ENCODE assay signal across 20 cellular contexts in genomic region chr7:368651-369475, GRCh38.
DNase-seq lines count a peak whose midpoint lies in the region; ATAC-seq, FAIRE-seq and TF ChIP-seq lines count a peak whose summit lies in the region.
"Had no signal": no experiment of that assay in that cellular context is flagged by ENCODE, and none has a peak within 500 bp of the region (broad histone marks: within the 10 kb centered on the region; RNA-seq: fewer than 3 reads in every experiment).

No MANE protein-coding gene starts in this region.

- FAIRE-seq in keratinocyte (lab: Jason Lieb, UNC): peak; percentile 52
- FAIRE-seq: colon, GM19239 had no signal

- dilution Hi-C loops in keratinocyte (cut with MboI; ENCODE audit: extremely low pct_ligation_motif_present, low sequenced_read_pairs): no loop called here

- peak overlapping the region; percentile 55 for H3K4me2 ChIP-seq in keratinocyte (ENCODE audit: control insufficient read depth, extremely low read depth, insufficient read depth, low read depth, low read length)

- POLR2A ChIA-PET in GM10248 (lab: Yijun Ruan, JAX): no interaction called here

- peaks cover 16% of the 10 kb centered on the region for H3K4me1 Mint-ChIP-seq in CD14-positive monocyte

- CTCF ChIA-PET in GM10248 (lab: Yijun Ruan, JAX): no interaction called here

- H3K27me3 Mint-ChIP-seq in CD14-positive monocyte (ENCODE audit: low read depth in 3 of 3): peaks cover 19 to 44% (median 27%) of the 10 kb centered on the region in 3 donors
- H3K27me3 Mint-ChIP-seq: T-helper 17 cell had no signal

- no peaks in the 10 kb centered on the region for H3K36me3 ChIP-seq in breast epithelium
- no peaks in the 10 kb centered on the region for H3K36me3 ChIP-seq in keratinocyte (ENCODE audit: control insufficient read depth in 2 of 2, extremely low read depth in 1 of 2, insufficient read depth in 2 of 2, low read length in 2 of 2)
- no peaks in the 10 kb centered on the region for H3K36me3 ChIP-seq in psoas muscle (ENCODE audit: insufficient read depth in 1 of 2, low read depth in 1 of 2)
- H3K36me3 ChIP-seq in thyroid gland: no peaks in the 10 kb centered on the region
- H3K36me3 ChIP-seq: MG63 had no signal

- H3K4me1 ChIP-seq in breast epithelium (peaks cover 5% of the 10 kb centered on the region in 2 donors), keratinocyte (ENCODE audit: control insufficient read depth, extremely low read depth, insufficient read depth, low read length) (peaks cover 43% of the 10 kb centered on the region), psoas muscle (no peaks in the 10 kb centered on the region), thyroid gland (no peaks in the 10 kb centered on the region)

- no peak overlapping the region for H3K27ac Mint-ChIP-seq in CD14-positive monocyte
- H3K27ac Mint-ChIP-seq: activated B cell treated with CpG ODN at 0.5 μM for 24 hours; activated T-helper 2 cell treated with anti-CD3 and anti-CD28 coated beads, Interferon-gamma antibody, Interleukin-2, Interleukin-4, amounts not matched to agents 10 μg/mL and 5 μg/mL and 100 μg/mL, durations not matched to agents 14 hours and 24 hours and 36 hours; natural killer cell; T-helper 17 cell had no signal

- DNase-seq in CD14-positive monocyte (ENCODE audit: low spot score) (peak; percentile 43), breast epithelium (ENCODE audit: low spot score in 2 of 2) (peak in 1 of 2 donors; percentile 92), keratinocyte (ENCODE audit: low read depth, low spot score) (peak; percentile 98), psoas muscle (peak; percentile 12 to 48), thyroid gland (no peak), GM10248 (ENCODE audit: extremely low spot score) (no peak), NCI-H2029 treated with DMSO at 0.1 percent for 48 hours (lab: John Stamatoyannopoulos, UW) (no peak), HuH-7 (ENCODE audit: low spot score) (no peak)
- DNase-seq: activated B cell treated with CpG ODN at 0.5 μM for 24 hours, anterior cingulate cortex, foreskin fibroblast, MG63, natural killer cell, NCI-H1694, SIG-M5 had no signal

- H3K9me3 ChIP-seq in breast epithelium (no peaks in the 10 kb centered on the region), keratinocyte (ENCODE audit: control insufficient read depth, low read depth, low read length) (no peaks in the 10 kb centered on the region), psoas muscle (no peaks in the 10 kb centered on the region), thyroid gland (no peaks in the 10 kb centered on the region)
- H3K9me3 ChIP-seq: MG63 had no signal

- H3K4me3 Mint-ChIP-seq in CD14-positive monocyte: no peak overlapping the region
- H3K4me3 Mint-ChIP-seq: activated B cell treated with CpG ODN at 0.5 μM for 24 hours, natural killer cell, T-helper 17 cell had no signal

- peak; percentile 12 for TF ChIP-seq POLR2A in breast epithelium (IDR thresholded peaks at IDR 0.05)
- TF ChIP-seq POLR2A in thyroid gland (IDR thresholded peaks at IDR 0.05): no peak

- peak overlapping the region; percentile 70 for H3K9ac ChIP-seq in keratinocyte (ENCODE audit: control insufficient read depth, extremely low read depth, insufficient read depth, low read length)

- H3K27me3 ChIP-seq in breast epithelium (peaks cover 0 to 11% of the 10 kb centered on the region in 2 donors), keratinocyte (ENCODE audit: control insufficient read depth, extremely low read depth, insufficient read depth, low read length) (no peaks in the 10 kb centered on the region), psoas muscle (ENCODE audit: insufficient read depth in 3 of 3, low read length in 2 of 3) (peaks cover 0 to 33% (median 4%) of the 10 kb centered on the region in 3 donors), thyroid gland (no peaks in the 10 kb centered on the region)
- H3K27me3 ChIP-seq: MG63 had no signal

- peak overlapping the region in 2 of 3 donors; percentile 18 to 19 for H3K4me3 ChIP-seq in breast epithelium
- peak overlapping the region; percentile 31 to 36 (median 31) for H3K4me3 ChIP-seq in keratinocyte (ENCODE audit: control insufficient read depth in 2 of 3, extremely low read depth in 1 of 3, insufficient read depth in 2 of 3, low read depth in 1 of 3, low read length in 3 of 3)
- no peak overlapping the region for H3K4me3 ChIP-seq in psoas muscle
- H3K4me3 ChIP-seq in thyroid gland (replicated peaks in 1 of 3): no peak overlapping the region
- H3K4me3 ChIP-seq: lung, MG63 had no signal

- intact Hi-C loops in CD14-positive monocyte (cut with micrococcal nuclease) (no loop called here), breast epithelium (cut with DNase I; ENCODE audit: low total_unique reads) (no loop called here), psoas muscle (cut with DNase I) (loop anchor here in 1 of 2 donors (10.0 kb wide), 1 partner anchor 64 kb away; no protein-coding TSS in a partner anchor), thyroid gland (cut with DNase I) (no loop called here)

- ATAC-seq in psoas muscle: no peak
- ATAC-seq: natural killer cell, T-helper 17 cell had no signal

- no peaks in the 10 kb centered on the region for H3K79me2 ChIP-seq in keratinocyte (ENCODE audit: control insufficient read depth, insufficient read depth, low read length)

- TF ChIP-seq CTCF in CD14-positive monocyte (IDR thresholded peaks at IDR 0.05) (no peak), breast epithelium (IDR thresholded peaks at IDR 0.05) (no peak), keratinocyte (optimal IDR thresholded peaks at IDR 0.05 in 1 of 3, IDR thresholded peaks at IDR 0.05 in 1 of 3, conservative IDR thresholded peaks at IDR 0.05 in 1 of 3; ENCODE audit: extremely low read depth in 1 of 3, insufficient read depth in 2 of 3, low read length in 3 of 3) (no peak), psoas muscle (IDR thresholded peaks at IDR 0.05) (no peak), thyroid gland (IDR thresholded peaks at IDR 0.05) (no peak), GM10248 (IDR thresholded peaks at IDR 0.05; ENCODE audit: control extremely low read depth, extremely low read depth, low read depth, missing control alignments) (no peak)

- 77 to 79% (median 77%) methylated on average over 47 to 51 of the region's 51 CpGs for WGBS in psoas muscle, 3 donors
- WGBS in thyroid gland, 2 donors: 70 to 81% methylated on average over 22 to 37 of the region's 51 CpGs

- no peaks in the 10 kb centered on the region for H3K36me3 Mint-ChIP-seq in CD14-positive monocyte
- H3K36me3 Mint-ChIP-seq: natural killer cell had no signal

- H3K9me3 Mint-ChIP-seq in CD14-positive monocyte: peaks cover 0 to 13% (median 1%) of the 10 kb centered on the region in 7 donors
- H3K9me3 Mint-ChIP-seq: activated B cell treated with CpG ODN at 0.5 μM for 24 hours; activated T-helper 2 cell treated with anti-CD3 and anti-CD28 coated beads, Interferon-gamma antibody, Interleukin-2, Interleukin-4, amounts not matched to agents 10 μg/mL and 5 μg/mL and 100 μg/mL, durations not matched to agents 14 hours and 24 hours and 36 hours; natural killer cell had no signal

- H3K9me1 ChIP-seq in keratinocyte (ENCODE audit: control insufficient read depth, extremely low read depth, insufficient read depth, low read length): no peaks in the 10 kb centered on the region

- H3K27ac ChIP-seq in breast epithelium (peak overlapping the region; percentile 83 to 90), keratinocyte (ENCODE audit: control insufficient read depth, insufficient read depth, low read length) (peak overlapping the region; percentile 74), psoas muscle (no peak overlapping the region), thyroid gland (no peak overlapping the region)

- no peaks in the 10 kb centered on the region for H4K20me1 ChIP-seq in keratinocyte (ENCODE audit: control insufficient read depth, extremely low read depth, insufficient read depth, low read length)

- H2AFZ ChIP-seq in keratinocyte (ENCODE audit: control insufficient read depth, low read length): peak overlapping the region; percentile 2

Comparison
In these comparisons a context has a peak if more than half of its experiments do, and no peak if none do; other contexts are left out.
1. DNase-seq: peak in CD14-positive monocyte (single experiment), keratinocyte (single experiment) and psoas muscle (2 of 2); none in thyroid gland (0 of 2), GM10248 (single experiment), NCI-H2029 treated with DMSO at 0.1 percent for 48 hours (single experiment) and HuH-7 (single experiment).
2. H3K27ac ChIP-seq: peak in breast epithelium (2 of 2) and keratinocyte (single experiment); none in psoas muscle (single experiment) and thyroid gland (0 of 3).
3. H3K4me3 ChIP-seq: peak in breast epithelium (2 of 3) and keratinocyte (3 of 3); none in psoas muscle (single experiment) and thyroid gland (0 of 3).